In the genomic region with DNA sequence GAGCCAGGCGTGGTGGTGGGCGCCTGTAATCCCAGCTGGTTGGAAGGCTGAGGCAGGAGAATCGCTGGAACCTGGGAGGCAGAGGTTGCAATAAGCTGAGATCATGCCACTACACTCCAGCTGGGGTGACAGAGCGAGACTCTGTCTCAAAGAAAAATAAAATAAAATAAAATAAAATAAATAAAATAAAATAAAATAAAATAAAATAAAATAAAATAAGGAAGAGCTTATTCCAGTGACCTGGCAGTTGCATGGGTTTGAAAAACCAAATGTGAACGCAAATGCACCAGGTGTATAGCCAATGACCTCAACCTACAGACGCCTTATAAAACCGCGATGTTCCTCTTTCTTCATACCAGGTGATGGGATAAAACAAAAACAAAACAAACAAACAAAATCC, we compare ENCODE assay signal across 29 cellular contexts.
"Had no signal": no experiment of that assay in that cellular context is flagged by ENCODE, and none has a peak within 500 bp of the region (broad histone marks: within the 10 kb centered on the region; RNA-seq: fewer than 3 reads in every experiment).

No MANE protein-coding gene starts in this region.

- H3K4me3 ChIP-seq: stomach, suprapubic skin, testis, thoracic aorta, thyroid gland, tibial artery, tibial nerve, transverse colon, upper lobe of left lung, upper lobe of right lung, uterus, vagina had no signal

- H3K4me1 Mint-ChIP-seq: stimulated activated effector memory CD8-positive, alpha-beta T cell treated with anti-CD3 and anti-CD28 coated beads, Interleukin-12 subunit alpha, Interleukin-12 subunit beta, amount 100 ng/mL, for 72 hours; stimulated activated memory B cell treated with anti-CD40 and anti-IgM and Interleukin-4, amounts not matched to agents 10 μg/mL and 1 μg/mL and 100 μg/mL, for 72 hours; stimulated activated naive B cell treated with anti-CD40 and anti-IgM and Interleukin-4, amounts not matched to agents 10 μg/mL and 1 μg/mL and 100 μg/mL, for 72 hours; stimulated activated naive CD8-positive, alpha-beta T cell treated with anti-CD3 and anti-CD28 coated beads, Interleukin-15, amount 100 ng/mL, for 72 hours had no signal

- H3K9me3 Mint-ChIP-seq: stimulated activated naive CD8-positive, alpha-beta T cell treated with anti-CD3 and anti-CD28 coated beads, Interleukin-15, Interleukin-2, amounts not matched to agents 100 ng/mL and 50 ng/mL, for 24 hours; type B pancreatic cell had no signal

- H3K27me3 ChIP-seq: stomach, suprapubic skin, testis, thyroid gland, tibial artery, tibial nerve, transverse colon, upper lobe of left lung, upper lobe of right lung, uterus, vagina had no signal

- H3K4me1 ChIP-seq: suprapubic skin, testis, thyroid gland, tibial artery, transverse colon, upper lobe of left lung, upper lobe of right lung, uterus, vagina had no signal

- H3K36me3 Mint-ChIP-seq: stimulated activated effector memory CD8-positive, alpha-beta T cell treated with anti-CD3 and anti-CD28 coated beads, Interleukin-12 subunit alpha, Interleukin-12 subunit beta, amount 100 ng/mL, for 72 hours; stimulated activated memory B cell treated with anti-CD40 and anti-IgM and Interleukin-4, amounts not matched to agents 10 μg/mL and 1 μg/mL and 100 μg/mL, for 72 hours; stimulated activated naive B cell treated with anti-CD40 and anti-IgM and Interleukin-4, amounts not matched to agents 10 μg/mL and 1 μg/mL and 100 μg/mL, for 72 hours; type B pancreatic cell had no signal

- H3K9me3 ChIP-seq: stomach, suprapubic skin, testis, thoracic aorta, thyroid gland, tibial artery, tibial nerve, transverse colon, upper lobe of left lung, upper lobe of right lung, uterus, vagina had no signal

- H3K27ac Mint-ChIP-seq: stimulated activated effector memory CD8-positive, alpha-beta T cell treated with anti-CD3 and anti-CD28 coated beads, Interleukin-12 subunit alpha, Interleukin-12 subunit beta, amount 100 ng/mL, for 72 hours; stimulated activated memory B cell treated with anti-CD40 and anti-IgM and Interleukin-4, amounts not matched to agents 10 μg/mL and 1 μg/mL and 100 μg/mL, for 72 hours; stimulated activated naive B cell treated with anti-CD40 and anti-IgM and Interleukin-4, amounts not matched to agents 10 μg/mL and 1 μg/mL and 100 μg/mL, for 72 hours; stimulated activated naive CD8-positive, alpha-beta T cell treated with anti-CD3 and anti-CD28 coated beads, Interleukin-15, Interleukin-2, amounts not matched to agents 100 ng/mL and 50 ng/mL, for 24 hours; type B pancreatic cell had no signal

- H3K27me3 Mint-ChIP-seq: stimulated activated memory B cell treated with anti-CD40 and anti-IgM and Interleukin-4, amounts not matched to agents 10 μg/mL and 1 μg/mL and 100 μg/mL, for 72 hours; stimulated activated naive B cell treated with anti-CD40 and anti-IgM and Interleukin-4, amounts not matched to agents 10 μg/mL and 1 μg/mL and 100 μg/mL, for 72 hours; stimulated activated naive CD8-positive, alpha-beta T cell treated with anti-CD3 and anti-CD28 coated beads, Interleukin-15, amount 100 ng/mL, for 72 hours; stimulated activated naive CD8-positive, alpha-beta T cell treated with anti-CD3 and anti-CD28 coated beads, Interleukin-15, Interleukin-2, amounts not matched to agents 100 ng/mL and 50 ng/mL, for 24 hours had no signal

- H3K36me3 ChIP-seq: stomach, suprapubic skin, thoracic aorta, thyroid gland, tibial artery, tibial nerve, transverse colon, upper lobe of left lung, upper lobe of right lung, uterus, vagina had no signal

- H3K27ac ChIP-seq: stomach, suprapubic skin, testis, thoracic aorta, thyroid gland, tibial artery, tibial nerve, transverse colon, upper lobe of left lung, upper lobe of right lung, uterus, vagina had no signal

- ATAC-seq: stimulated activated effector memory CD8-positive, alpha-beta T cell treated with anti-CD3 and anti-CD28 coated beads, Interleukin-12 subunit alpha, Interleukin-12 subunit beta, amount 100 ng/mL, for 72 hours; stimulated activated memory B cell treated with anti-CD40 and anti-IgM and Interleukin-4, amounts not matched to agents 10 μg/mL and 1 μg/mL and 100 μg/mL, for 72 hours; stimulated activated naive B cell treated with anti-CD40 and anti-IgM and Interleukin-4, amounts not matched to agents 10 μg/mL and 1 μg/mL and 100 μg/mL, for 72 hours; stimulated activated naive CD8-positive, alpha-beta T cell treated with anti-CD3 and anti-CD28 coated beads, Interleukin-15, amount 100 ng/mL, for 72 hours; stimulated activated naive CD8-positive, alpha-beta T cell treated with anti-CD3 and anti-CD28 coated beads, Interleukin-15, Interleukin-2, amounts not matched to agents 100 U/mL and 50 U/mL, for 24 hours; upper lobe of right lung had no signal

- DNase-seq: stimulated activated CD4-positive, alpha-beta T cell treated with anti-CD3 and anti-CD28 coated beads, Interleukin-2, amount 100 ng/mL, for 48 hours; stimulated activated CD4-positive, alpha-beta T cell treated with anti-CD3 and anti-CD28 coated beads, Interleukin-4, amount 100 ng/mL, for 1 hour; stimulated activated CD4-positive, alpha-beta T cell treated with anti-CD3 and anti-CD28 coated beads, Interleukin-4, amount 100 ng/mL, for 24 hours; stimulated activated CD4-positive, alpha-beta T cell treated with anti-CD3 and anti-CD28 coated beads, Interleukin-4, amount 100 ng/mL, for 4 hours; stimulated activated CD8-positive, alpha-beta memory T cell treated with anti-CD3 and anti-CD28 coated beads, Interleukin-4, amount 100 ng/mL, for 48 hours; stimulated activated naive B cell treated with anti-CD40 and anti-IgM and Interleukin-4, amounts not matched to agents 10 μg/mL and 1 μg/mL and 100 μg/mL, for 72 hours; stimulated activated naive CD4-positive, alpha-beta T cell; stimulated activated naive CD4-positive, alpha-beta T cell treated with Interleukin-2 at 50 U/mL for 16 hours; stimulated activated naive CD8-positive, alpha-beta T cell treated with anti-CD3 and anti-CD28 coated beads, Interleukin-15, amount 100 ng/mL, for 72 hours; stimulated activated naive CD8-positive, alpha-beta T cell treated with anti-CD3 and anti-CD28 coated beads, Interleukin-15, Interleukin-2, amounts not matched to agents 100 U/mL and 50 U/mL, for 24 hours; stomach; substantia nigra; testis; tibial artery; transverse colon; trophoblast cell; upper lobe of left lung; upper lobe of right lung; uterus had no signal

- H3K4me3 Mint-ChIP-seq: stimulated activated effector memory CD8-positive, alpha-beta T cell treated with anti-CD3 and anti-CD28 coated beads, Interleukin-12 subunit alpha, Interleukin-12 subunit beta, amount 100 ng/mL, for 72 hours; stimulated activated memory B cell treated with anti-CD40 and anti-IgM and Interleukin-4, amounts not matched to agents 10 μg/mL and 1 μg/mL and 100 μg/mL, for 72 hours; stimulated activated naive B cell treated with anti-CD40 and anti-IgM and Interleukin-4, amounts not matched to agents 10 μg/mL and 1 μg/mL and 100 μg/mL, for 72 hours; stimulated activated naive CD8-positive, alpha-beta T cell treated with anti-CD3 and anti-CD28 coated beads, Interleukin-15, amount 100 ng/mL, for 72 hours; stimulated activated naive CD8-positive, alpha-beta T cell treated with anti-CD3 and anti-CD28 coated beads, Interleukin-15, Interleukin-2, amounts not matched to agents 100 ng/mL and 50 ng/mL, for 24 hours; type B pancreatic cell had no signal

- FAIRE-seq: urothelium cell line had no signal
